In genomic region chr15:89206908-89207331, GRCh38 we compare ENCODE assay signal across 9 cellular contexts. TPM values are rescaled to one million over a fixed set of nuclear protein-coding genes. Genes with fewer than 3 reads are reported as not detected.
DNase-seq lines count a peak whose midpoint lies in the region; ATAC-seq, FAIRE-seq and TF ChIP-seq lines count a peak whose summit lies in the region.
"Had no signal": no experiment of that assay in that cellular context is flagged by ENCODE, and none has a peak within 500 bp of the region (broad histone marks: within the 10 kb centered on the region; RNA-seq: fewer than 3 reads in every experiment).

No MANE protein-coding gene starts in this region.

- no peak overlapping the region for H3K27ac ChIP-seq in HepG2 (ENCODE audit: extremely low read length, insufficient read depth, low read length)
- H3K27ac ChIP-seq: BLaER1 had no signal

- intact Hi-C loops in activated CD4-positive, alpha-beta T cell treated with anti-CD3 and anti-CD28 coated beads for 36 hours (cut with DNase I, micrococcal nuclease): loop anchor here (1.0 to 5.0 kb wide), 5 partner anchors 36 to 224 kb away; partner anchors contain the start of genes FANCI (in 2 of the 2) and POLG (in 1 of the 2)
- intact Hi-C loops in HepG2 (cut with micrococcal nuclease; ENCODE audit: unreplicated experiment): loop anchor here (10.0 kb wide), 1 partner anchor 98 kb away; no protein-coding TSS in a partner anchor

- no peaks in the 10 kb centered on the region for H3K79me2 ChIP-seq in HepG2 (ENCODE audit: insufficient read depth, low read length)

- H3K9ac ChIP-seq in HepG2 (ENCODE audit: insufficient read depth, low read depth, low read length): peak overlapping the region; percentile 23; the same call in 1 of the 2 replicates
- H3K9ac ChIP-seq: BLaER1 had no signal

- H3K36me3 ChIP-seq in HepG2 (replicated peaks in 1 of 2; ENCODE audit: control insufficient read depth in 1 of 2, insufficient read depth in 2 of 2, low read length in 2 of 2): no peaks in the 10 kb centered on the region
- H3K36me3 ChIP-seq: BLaER1 had no signal

- CTCF ChIA-PET in activated CD4-positive, alpha-beta T cell treated with anti-CD3 and anti-CD28 coated beads for 36 hours (lab: Charles Lee): interaction anchor here (0.5 to 3.6 kb wide), 74 partner anchors 8 to 1360 kb away, joined by 3 to 57 read pairs (median 4); partner anchors contain the start of genes FANCI, POLG and TICRR
- CTCF ChIA-PET in HepG2 (lab: Yijun Ruan, JAX; ENCODE audit: low intra/inter-chr PET ratio, low total read pairs): interaction anchor here (0.7 to 1.2 kb wide), 3 partner anchors 37 to 150 kb away, joined by 3 to 4 read pairs (median 3); partner anchors contain the start of gene FANCI

- TF ChIP-seq RAD21 in HepG2 (CRISPR knock-in tag; IDR thresholded peaks at IDR 0.05): peak; percentile 83

- H4K20me1 ChIP-seq in HepG2 (ENCODE audit: insufficient read depth, low read length): no peaks in the 10 kb centered on the region
- H4K20me1 ChIP-seq: BLaER1 had no signal

- WGBS in HepG2 (ENCODE audit: low lambda C conversion rate): 0% methylated on average over 6 of the region's 14 CpGs

- H3K4me1 Mint-ChIP-seq in activated CD4-positive, alpha-beta T cell treated with anti-CD3 and anti-CD28 coated beads for 36 hours: peaks cover 36% of the 10 kb centered on the region

- no peak for TF ChIP-seq POLR2A in HepG2 (IDR thresholded peaks at IDR 0.05; ENCODE audit: insufficient read depth in 1 of 2, low read depth in 2 of 2, low read length in 2 of 2)

- TF ChIP-seq EP300 in HepG2 (IDR thresholded peaks at IDR 0.05; ENCODE audit: low read depth in 2 of 2, low read length in 2 of 2) (no peak), HepG2 (CRISPR knock-in tag; IDR thresholded peaks at IDR 0.05; ENCODE audit: borderline replicate concordance) (no peak)

- peak; percentile 94 for TF ChIP-seq CTCF in HepG2 (CRISPR knock-in tag; IDR thresholded peaks at IDR 0.05)

- peak overlapping the region; percentile 39 for H3K27ac Mint-ChIP-seq in activated CD4-positive, alpha-beta T cell treated with anti-CD3 and anti-CD28 coated beads for 36 hours

- ATAC-seq in HG02885 (IDR thresholded peaks at IDR 0.05; ENCODE audit: poor library complexity, unreplicated experiment) (peak; percentile 80), HepG2 (peak; percentile 96)
- ATAC-seq in activated CD4-positive, alpha-beta T cell treated with anti-CD3 and anti-CD28 coated beads for 36 hours: peak; percentile 80

- no peaks in the 10 kb centered on the region for H3K9me3 ChIP-seq in HepG2 (ENCODE audit: low read length)
- H3K9me3 ChIP-seq: BLaER1 had no signal

- peaks cover 14% of the 10 kb centered on the region for H3K4me1 ChIP-seq in HepG2 (ENCODE audit: insufficient read depth, low read length)

- peaks cover 2% of the 10 kb centered on the region for H3K36me3 Mint-ChIP-seq in activated CD4-positive, alpha-beta T cell treated with anti-CD3 and anti-CD28 coated beads for 36 hours (ENCODE audit: low read depth)

- FAIRE-seq in HepG2 (lab: Jason Lieb, UNC): peak; percentile 60

- peak overlapping the region; percentile 15 to 51 (median 30); a peak in 4 of 6 replicates for H3K4me3 ChIP-seq in HepG2 (replicated peaks in 1 of 3; ENCODE audit: insufficient read depth in 1 of 3, low read depth in 2 of 3, low read length in 3 of 3)
- H3K4me3 ChIP-seq: BLaER1 had no signal

- no peak overlapping the region for H3K4me3 Mint-ChIP-seq in activated CD4-positive, alpha-beta T cell treated with anti-CD3 and anti-CD28 coated beads for 36 hours

- POLR2A ChIA-PET in activated CD4-positive, alpha-beta T cell treated with anti-CD3 and anti-CD28 coated beads for 36 hours (lab: Charles Lee): interaction anchor here (0.6 to 1.7 kb wide), 2 partner anchors 102 to 128 kb away, joined by 6 to 9 read pairs; partner anchors contain the start of gene POLG
- POLR2A ChIA-PET in HepG2 (lab: Yijun Ruan, JAX): interaction anchor here (0.9 kb wide), 2 partner anchors 37 to 128 kb away, joined by 3 read pairs; partner anchors contain the start of genes FANCI and POLG

- DNase-seq in DMS79 treated with DMSO at 0.1 percent for 48 hours (lab: John Stamatoyannopoulos, UW): peak; percentile 13
- no peak for DNase-seq in DMS79 (lab: John Stamatoyannopoulos, UW)
- peak; percentile 44 for DNase-seq in NCI-H2227 treated with DMSO at 0.1 percent for 48 hours (lab: John Stamatoyannopoulos, UW)
- DNase-seq in activated CD4-positive, alpha-beta T cell treated with anti-CD3 and anti-CD28 coated beads for 36 hours: peak; percentile 86
- peak; percentile 74 for DNase-seq in cerebellar cortex (ENCODE audit: low spot score)
- DNase-seq in HepG2 (ENCODE audit: low spot score): peak; percentile 56
- peak; percentile 76 for DNase-seq in stimulated activated CD4-positive, alpha-beta T cell treated with anti-CD3 and anti-CD28 coated beads, Interleukin-4, amount 100 ng/mL, for 1 hour

- no TSS peak for BruUV-seq in HepG2 (replicated peaks; lab: Mats Ljungman, UMichigan)

- H2AFZ ChIP-seq in HepG2 (ENCODE audit: low read length): no peak overlapping the region

- no peaks in the 10 kb centered on the region for H3K9me3 Mint-ChIP-seq in activated CD4-positive, alpha-beta T cell treated with anti-CD3 and anti-CD28 coated beads for 36 hours (ENCODE audit: low read depth)

- H3K27me3 Mint-ChIP-seq in activated CD4-positive, alpha-beta T cell treated with anti-CD3 and anti-CD28 coated beads for 36 hours: peaks cover 6% of the 10 kb centered on the region

- in situ Hi-C loops in HepG2 (cut with HindIII; ENCODE audit: extremely low pct_ligation_motif_present, low pct_unique_long_range_greater_than_20kb): loop anchor here (5.0 to 10.0 kb wide), 2 partner anchors 35 to 88 kb away; partner anchors contain the start of gene FANCI

- H3K4me2 ChIP-seq in HepG2 (ENCODE audit: low read depth, low read length): peak overlapping the region; percentile 78

- no peaks in the 10 kb centered on the region for H3K27me3 ChIP-seq in HepG2 (ENCODE audit: control insufficient read depth in 1 of 2, insufficient read depth in 2 of 2, low read length in 2 of 2)
- H3K27me3 ChIP-seq: BLaER1 had no signal

TF ChIP-seq in HepG2, 621 proteins besides CTCF, POLR2A, EP300 and RAD21 (continues in another document):
- peak; percentile 39; the same call in 1 of the 2 replicates for TF ChIP-seq ZNF768 (CRISPR knock-in tag; IDR thresholded peaks at IDR 0.05)
- 0 out of 2 replicates have a peak, but pooled peaks have one; percentile 17 for TF ChIP-seq PPARG (CRISPR knock-in tag; conservative IDR thresholded peaks at IDR 0.05)

RNA-seq across cellular contexts. Expression of gene RLBP1, which starts 14.5 kb away (rescaled TPM):
- not detected for total RNA-seq in activated CD4-positive, alpha-beta T cell treated with anti-CD3 and anti-CD28 coated beads for 36 hours
- total RNA-seq in HepG2 (2016; rRNA removed; fragmentation: Illumina TruSeq; extraction: Trizol): not detected in 2 replicates
- not detected in 2 replicates for total RNA-seq in HepG2 (2016; cell fraction: cytosol; rRNA removed; fragmentation: Illumina TruSeq; extraction: Trizol; ENCODE audit: low read depth)
- total RNA-seq in HepG2 (2016; cell fraction: insoluble cytoplasmic fraction; rRNA removed; fragmentation: Illumina TruSeq; extraction: Trizol): 0.24 TPM in 1 of 2 replicates, not detected in the other
- total RNA-seq in HepG2 (2016; cell fraction: membrane; rRNA removed; fragmentation: Illumina TruSeq; extraction: Trizol): not detected in 2 replicates
- not detected in 2 replicates for total RNA-seq in HepG2 (2016; cell fraction: nucleus; rRNA removed; fragmentation: Illumina TruSeq; extraction: Trizol)
- 0.07 and 0.22 TPM in 2 replicates for polyA plus RNA-seq in HepG2 (2011; rRNA removed)
- polyA plus RNA-seq in HepG2 (2011; cell fraction: cytosol; rRNA removed): 0.05 and 0.13 TPM in 2 replicates
- polyA plus RNA-seq in HepG2 (2011; cell fraction: nucleus; rRNA removed): 0.57 and 0.61 TPM in 2 replicates
- polyA plus RNA-seq in HepG2 (2012): 0.35 TPM in 1 of 2 replicates, not detected in the other
- not detected in 2 replicates for polyA plus RNA-seq in HepG2 (2016; cell fraction: cytosol; fragmentation: Illumina TruSeq; extraction: Trizol; ENCODE audit: low read depth)
- polyA plus RNA-seq in HepG2 (2016; cell fraction: insoluble cytoplasmic fraction; fragmentation: Illumina TruSeq; extraction: Trizol; ENCODE audit: low read depth): not detected in 2 replicates
- not detected in 2 replicates for polyA plus RNA-seq in HepG2 (2016; cell fraction: membrane; fragmentation: Illumina TruSeq; extraction: Trizol; ENCODE audit: low read depth)
- not detected in 2 replicates for polyA plus RNA-seq in HepG2 (2016; cell fraction: nucleus; fragmentation: Illumina TruSeq; extraction: Trizol; ENCODE audit: insufficient read depth, low read depth)
- polyA minus RNA-seq in HepG2 (2011; rRNA and poly(A)+ RNA removed; ENCODE audit: low replicate concordance): not detected in 2 replicates
- not detected in 2 replicates for polyA minus RNA-seq in HepG2 (2011; cell fraction: cytosol; rRNA and poly(A)+ RNA removed)
- polyA minus RNA-seq in HepG2 (2011; cell fraction: nucleus; rRNA and poly(A)+ RNA removed): not detected in 2 replicates

RNA-seq across cellular contexts. Expression of gene FANCI, which starts 36.9 kb away (rescaled TPM):
- 100 to 1,000 TPM; 150 to 199 TPM for total RNA-seq in activated CD4-positive, alpha-beta T cell treated with anti-CD3 and anti-CD28 coated beads for 36 hours
- 68.8 and 99.2 TPM in 2 replicates for total RNA-seq in HepG2 (2016; rRNA removed; fragmentation: Illumina TruSeq; extraction: Trizol)
- total RNA-seq in HepG2 (2016; cell fraction: cytosol; rRNA removed; fragmentation: Illumina TruSeq; extraction: Trizol; ENCODE audit: low read depth): 12.0 and 12.8 TPM in 2 replicates
- total RNA-seq in HepG2 (2016; cell fraction: insoluble cytoplasmic fraction; rRNA removed; fragmentation: Illumina TruSeq; extraction: Trizol): 67.0 and 92.2 TPM in 2 replicates
- total RNA-seq in HepG2 (2016; cell fraction: membrane; rRNA removed; fragmentation: Illumina TruSeq; extraction: Trizol): 23.1 and 27.0 TPM in 2 replicates
- 88.5 and 91.5 TPM in 2 replicates for total RNA-seq in HepG2 (2016; cell fraction: nucleus; rRNA removed; fragmentation: Illumina TruSeq; extraction: Trizol)
- 10.4 and 15.7 TPM in 2 replicates for polyA plus RNA-seq in HepG2 (2011; rRNA removed)
- polyA plus RNA-seq in HepG2 (2011; cell fraction: cytosol; rRNA removed): 6.7 and 6.9 TPM in 2 replicates
- 16.3 and 28.4 TPM in 2 replicates for polyA plus RNA-seq in HepG2 (2011; cell fraction: nucleus; rRNA removed)
- polyA plus RNA-seq in HepG2 (2012): 14.9 and 23.3 TPM in 2 replicates
- polyA plus RNA-seq in HepG2 (2016; cell fraction: cytosol; fragmentation: Illumina TruSeq; extraction: Trizol; ENCODE audit: low read depth): 4.4 and 5.3 TPM in 2 replicates
- polyA plus RNA-seq in HepG2 (2016; cell fraction: insoluble cytoplasmic fraction; fragmentation: Illumina TruSeq; extraction: Trizol; ENCODE audit: low read depth): 41.9 and 46.3 TPM in 2 replicates
- 7.1 and 9.0 TPM in 2 replicates for polyA plus RNA-seq in HepG2 (2016; cell fraction: membrane; fragmentation: Illumina TruSeq; extraction: Trizol; ENCODE audit: low read depth)
- polyA plus RNA-seq in HepG2 (2016; cell fraction: nucleus; fragmentation: Illumina TruSeq; extraction: Trizol; ENCODE audit: insufficient read depth, low read depth): 81.0 and 91.9 TPM in 2 replicates
- 18.2 and 76.1 TPM in 2 replicates for polyA minus RNA-seq in HepG2 (2011; rRNA and poly(A)+ RNA removed; ENCODE audit: low replicate concordance)
- 15.2 and 17.1 TPM in 2 replicates for polyA minus RNA-seq in HepG2 (2011; cell fraction: cytosol; rRNA and poly(A)+ RNA removed)
- polyA minus RNA-seq in HepG2 (2011; cell fraction: nucleus; rRNA and poly(A)+ RNA removed): 43.0 and 46.0 TPM in 2 replicates
